ENCODE assay signal across 1 cellular context in the genomic region with DNA sequence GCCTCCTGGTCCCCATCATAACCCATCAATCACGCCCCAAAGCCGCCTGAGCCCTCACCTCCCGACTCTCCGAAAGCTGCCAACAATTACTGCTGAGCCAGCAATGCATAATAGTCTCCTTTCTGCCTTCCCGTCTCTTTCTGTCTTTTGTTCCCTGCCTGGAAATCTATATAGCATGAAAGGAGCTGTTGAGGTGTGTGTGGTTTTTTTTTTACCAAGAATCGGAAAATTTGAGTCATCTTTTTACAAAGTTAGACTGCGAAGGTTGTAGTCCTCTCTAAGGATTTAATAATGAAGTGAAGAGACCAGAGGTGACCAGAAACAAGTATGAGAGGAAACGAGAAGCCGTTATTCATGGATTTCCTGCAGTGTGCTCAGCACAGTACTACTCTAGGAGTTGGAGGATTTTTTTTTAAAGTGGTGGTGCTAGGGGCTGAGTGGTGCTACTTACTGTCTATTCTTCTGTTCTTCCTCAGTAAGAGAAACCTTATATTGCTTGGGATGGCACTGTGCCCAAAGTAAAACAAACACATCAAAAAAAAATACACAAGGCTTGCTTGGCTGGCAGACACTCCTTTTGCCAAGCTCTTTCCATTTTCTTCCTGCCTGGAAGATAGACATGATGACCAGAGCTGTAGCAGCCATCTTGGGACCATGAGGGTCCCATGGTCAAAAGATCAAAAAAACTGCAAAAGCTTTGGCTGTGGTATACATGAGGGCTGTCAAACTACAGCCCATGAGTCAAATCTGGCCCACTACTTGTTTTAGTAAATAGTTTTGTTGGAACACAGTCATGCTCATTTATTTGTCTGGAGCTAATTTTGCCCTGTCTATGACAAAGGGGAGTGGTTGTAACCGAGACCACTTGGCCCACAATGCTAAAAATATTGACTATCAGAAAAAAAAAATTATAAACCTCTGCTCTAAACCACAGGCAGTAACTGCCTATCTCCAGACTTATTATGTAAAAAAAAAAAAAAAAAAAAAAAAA.
TF ChIP-seq lines count a peak whose summit lies in the region.

No MANE protein-coding gene starts in this region.

TF ChIP-seq in IMR-90, 13 proteins besides CTCF, POLR2A, EP300 and RAD21 (continued from another document):
- TF ChIP-seq, protein P1, sequence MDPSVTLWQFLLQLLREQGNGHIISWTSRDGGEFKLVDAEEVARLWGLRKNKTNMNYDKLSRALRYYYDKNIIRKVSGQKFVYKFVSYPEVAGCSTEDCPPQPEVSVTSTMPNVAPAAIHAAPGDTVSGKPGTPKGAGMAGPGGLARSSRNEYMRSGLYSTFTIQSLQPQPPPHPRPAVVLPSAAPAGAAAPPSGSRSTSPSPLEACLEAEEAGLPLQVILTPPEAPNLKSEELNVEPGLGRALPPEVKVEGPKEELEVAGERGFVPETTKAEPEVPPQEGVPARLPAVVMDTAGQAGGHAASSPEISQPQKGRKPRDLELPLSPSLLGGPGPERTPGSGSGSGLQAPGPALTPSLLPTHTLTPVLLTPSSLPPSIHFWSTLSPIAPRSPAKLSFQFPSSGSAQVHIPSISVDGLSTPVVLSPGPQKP (IDR thresholded peaks at IDR 0.05; ENCODE audit: borderline replicate concordance, low read depth, low read length) = no peak
- TF ChIP-seq RCOR1 (IDR thresholded peaks at IDR 0.05; ENCODE audit: insufficient replicate concordance, low read length) = no peak
- no peak for TF ChIP-seq CEBPB (IDR thresholded peaks at IDR 0.05; ENCODE audit: low read depth, low read length)
- peak; percentile 80 for TF ChIP-seq MAFK (IDR thresholded peaks at IDR 0.05; ENCODE audit: low read depth, low read length)
- TF ChIP-seq FOS (IDR thresholded peaks at IDR 0.05; ENCODE audit: low read depth, low read length) = 0 out of 2 replicates have a peak, but pooled peaks have one; percentile 1
- TF ChIP-seq MAZ (IDR thresholded peaks at IDR 0.05; ENCODE audit: borderline replicate concordance, low read depth, low read length) = no peak
- TF ChIP-seq MXI1 (IDR thresholded peaks at IDR 0.05; ENCODE audit: borderline replicate concordance, low read depth, low read length) = no peak
